Comparison of ENCODE assay signal across 1 cellular context in genomic region chr2:67397143-67397986, GRCh38.
TF ChIP-seq lines count a peak whose summit lies in the region.

ETAA1 (plus strand) TSS chr2:67397333; CDS start chr2:67397449, 116 bp downstream.

TF ChIP-seq in HepG2, 621 proteins besides CTCF, POLR2A, EP300 and RAD21 (continued from another document and continues in another):
- TF ChIP-seq, protein P1, sequence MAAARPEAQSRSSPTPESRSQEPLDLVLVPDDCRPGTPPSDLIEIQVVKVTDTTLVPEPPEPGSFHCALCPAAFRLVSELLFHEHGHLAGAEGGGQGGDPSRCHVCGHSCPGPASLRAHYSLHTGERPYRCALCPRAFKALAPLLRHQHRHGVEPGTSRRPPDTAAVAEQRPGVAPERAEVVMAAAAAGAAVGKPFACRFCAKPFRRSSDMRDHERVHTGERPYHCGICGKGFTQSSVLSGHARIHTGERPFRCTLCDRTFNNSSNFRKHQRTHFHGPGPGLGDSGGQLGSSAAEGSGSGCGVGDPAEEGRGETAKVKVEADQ (CRISPR knock-in tag; IDR thresholded peaks at IDR 0.05; ENCODE audit: borderline replicate concordance), result peak; percentile 88; the same call in 1 of the 2 replicates
- peak; percentile 81 for TF ChIP-seq IRF2 (CRISPR knock-in tag; IDR thresholded peaks at IDR 0.05)
- TF ChIP-seq, protein P2, sequence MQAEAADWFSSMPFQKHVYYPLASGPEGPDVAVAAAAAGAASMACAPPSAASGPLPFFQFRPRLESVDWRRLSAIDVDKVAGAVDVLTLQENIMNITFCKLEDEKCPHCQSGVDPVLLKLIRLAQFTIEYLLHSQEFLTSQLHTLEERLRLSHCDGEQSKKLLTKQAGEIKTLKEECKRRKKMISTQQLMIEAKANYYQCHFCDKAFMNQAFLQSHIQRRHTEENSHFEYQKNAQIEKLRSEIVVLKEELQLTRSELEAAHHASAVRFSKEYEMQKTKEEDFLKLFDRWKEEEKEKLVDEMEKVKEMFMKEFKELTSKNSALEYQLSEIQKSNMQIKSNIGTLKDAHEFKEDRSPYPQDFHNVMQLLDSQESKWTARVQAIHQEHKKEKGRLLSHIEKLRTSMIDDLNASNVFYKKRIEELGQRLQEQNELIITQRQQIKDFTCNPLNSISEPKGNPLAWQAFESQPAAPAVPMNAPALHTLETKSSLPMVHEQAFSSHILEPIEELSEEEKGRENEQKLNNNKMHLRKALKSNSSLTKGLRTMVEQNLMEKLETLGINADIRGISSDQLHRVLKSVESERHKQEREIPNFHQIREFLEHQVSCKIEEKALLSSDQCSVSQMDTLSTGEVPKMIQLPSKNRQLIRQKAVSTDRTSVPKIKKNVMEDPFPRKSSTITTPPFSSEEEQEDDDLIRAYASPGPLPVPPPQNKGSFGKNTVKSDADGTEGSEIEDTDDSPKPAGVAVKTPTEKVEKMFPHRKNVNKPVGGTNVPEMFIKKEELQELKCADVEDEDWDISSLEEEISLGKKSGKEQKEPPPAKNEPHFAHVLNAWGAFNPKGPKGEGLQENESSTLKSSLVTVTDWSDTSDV (CRISPR knock-in tag; IDR thresholded peaks at IDR 0.05), result 0 out of 2 replicates have a peak, but pooled peaks have one; percentile 51
- peak; percentile 95 for TF ChIP-seq POLR2AphosphoS5 (IDR thresholded peaks at IDR 0.05; ENCODE audit: low read depth, low read length)
- no peak for TF ChIP-seq DBP (CRISPR knock-in tag; IDR thresholded peaks at IDR 0.05; ENCODE audit: not compliant biosample characterization)
- TF ChIP-seq SAP130 (CRISPR knock-in tag; IDR thresholded peaks at IDR 0.05; ENCODE audit: low read depth), result peak; percentile 83
- TF ChIP-seq, protein P3, sequence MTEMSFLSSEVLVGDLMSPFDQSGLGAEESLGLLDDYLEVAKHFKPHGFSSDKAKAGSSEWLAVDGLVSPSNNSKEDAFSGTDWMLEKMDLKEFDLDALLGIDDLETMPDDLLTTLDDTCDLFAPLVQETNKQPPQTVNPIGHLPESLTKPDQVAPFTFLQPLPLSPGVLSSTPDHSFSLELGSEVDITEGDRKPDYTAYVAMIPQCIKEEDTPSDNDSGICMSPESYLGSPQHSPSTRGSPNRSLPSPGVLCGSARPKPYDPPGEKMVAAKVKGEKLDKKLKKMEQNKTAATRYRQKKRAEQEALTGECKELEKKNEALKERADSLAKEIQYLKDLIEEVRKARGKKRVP (CRISPR knock-in tag; IDR thresholded peaks at IDR 0.05), result 0 out of 4 replicates have a peak, but pooled peaks of 1 of the 2 experiments have one; percentile 17
- no peak for TF ChIP-seq U2AF2 (IDR thresholded peaks at IDR 0.05; ENCODE audit: low read depth, low read length)
- peak in 1 of 2 experiments; percentile 59; a peak in 1 of 4 replicates for TF ChIP-seq KLF16 (CRISPR knock-in tag; IDR thresholded peaks at IDR 0.05)
- peak; percentile 79 for TF ChIP-seq EED (CRISPR knock-in tag; IDR thresholded peaks at IDR 0.05)
- TF ChIP-seq MED13 (CRISPR knock-in tag; IDR thresholded peaks at IDR 0.05), result peak; percentile 70; the same call in 1 of the 2 replicates
- 0 out of 2 replicates have a peak, but pooled peaks have one; percentile 72 for TF ChIP-seq YEATS2 (CRISPR knock-in tag; IDR thresholded peaks at IDR 0.05; ENCODE audit: borderline replicate concordance)
- TF ChIP-seq, protein P4, sequence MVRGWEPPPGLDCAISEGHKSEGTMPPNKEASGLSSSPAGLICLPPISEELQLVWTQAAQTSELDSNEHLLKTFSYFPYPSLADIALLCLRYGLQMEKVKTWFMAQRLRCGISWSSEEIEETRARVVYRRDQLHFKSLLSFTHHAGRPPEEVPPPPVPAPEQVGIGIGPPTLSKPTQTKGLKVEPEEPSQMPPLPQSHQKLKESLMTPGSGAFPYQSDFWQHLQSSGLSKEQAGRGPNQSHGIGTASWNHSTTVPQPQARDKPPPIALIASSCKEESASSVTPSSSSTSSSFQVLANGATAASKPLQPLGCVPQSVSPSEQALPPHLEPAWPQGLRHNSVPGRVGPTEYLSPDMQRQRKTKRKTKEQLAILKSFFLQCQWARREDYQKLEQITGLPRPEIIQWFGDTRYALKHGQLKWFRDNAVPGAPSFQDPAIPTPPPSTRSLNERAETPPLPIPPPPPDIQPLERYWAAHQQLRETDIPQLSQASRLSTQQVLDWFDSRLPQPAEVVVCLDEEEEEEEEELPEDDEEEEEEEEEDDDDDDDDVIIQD (CRISPR knock-in tag; IDR thresholded peaks at IDR 0.05; ENCODE audit: low read depth), result no peak; the same call in 1 of the 2 replicates
- TF ChIP-seq ZFP36L2 (CRISPR knock-in tag; IDR thresholded peaks at IDR 0.05), result no peak
- TF ChIP-seq ZSCAN25 (CRISPR knock-in tag; IDR thresholded peaks at IDR 0.05), result no peak
- peak; percentile 53; the same call in 1 of the 2 replicates for TF ChIP-seq BORCS8-MEF2B (CRISPR knock-in tag; IDR thresholded peaks at IDR 0.05)
- TF ChIP-seq DPF2 (CRISPR knock-in tag; IDR thresholded peaks at IDR 0.05; ENCODE audit: borderline replicate concordance, low read depth), result 0 out of 2 replicates have a peak, but pooled peaks have one; percentile 19
- TF ChIP-seq, protein P5, sequence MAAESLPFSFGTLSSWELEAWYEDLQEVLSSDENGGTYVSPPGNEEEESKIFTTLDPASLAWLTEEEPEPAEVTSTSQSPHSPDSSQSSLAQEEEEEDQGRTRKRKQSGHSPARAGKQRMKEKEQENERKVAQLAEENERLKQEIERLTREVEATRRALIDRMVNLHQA (CRISPR knock-in tag; IDR thresholded peaks at IDR 0.05), result no peak
- TF ChIP-seq ZC3H4 (CRISPR knock-in tag; IDR thresholded peaks at IDR 0.05; ENCODE audit: borderline replicate concordance), result no peak
- peak; percentile 61 for TF ChIP-seq U2AF1 (optimal IDR thresholded peaks at IDR 0.05; ENCODE audit: low read depth, low read length)
- TF ChIP-seq, protein P6, sequence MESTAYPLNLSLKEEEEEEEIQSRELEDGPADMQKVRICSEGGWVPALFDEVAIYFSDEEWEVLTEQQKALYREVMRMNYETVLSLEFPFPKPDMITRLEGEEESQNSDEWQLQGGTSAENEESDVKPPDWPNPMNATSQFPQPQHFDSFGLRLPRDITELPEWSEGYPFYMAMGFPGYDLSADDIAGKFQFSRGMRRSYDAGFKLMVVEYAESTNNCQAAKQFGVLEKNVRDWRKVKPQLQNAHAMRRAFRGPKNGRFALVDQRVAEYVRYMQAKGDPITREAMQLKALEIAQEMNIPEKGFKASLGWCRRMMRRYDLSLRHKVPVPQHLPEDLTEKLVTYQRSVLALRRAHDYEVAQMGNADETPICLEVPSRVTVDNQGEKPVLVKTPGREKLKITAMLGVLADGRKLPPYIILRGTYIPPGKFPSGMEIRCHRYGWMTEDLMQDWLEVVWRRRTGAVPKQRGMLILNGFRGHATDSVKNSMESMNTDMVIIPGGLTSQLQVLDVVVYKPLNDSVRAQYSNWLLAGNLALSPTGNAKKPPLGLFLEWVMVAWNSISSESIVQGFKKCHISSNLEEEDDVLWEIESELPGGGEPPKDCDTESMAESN (CRISPR knock-in tag; conservative IDR thresholded peaks at IDR 0.05), result peak; percentile 78
- 0 out of 2 replicates have a peak, but pooled peaks have one; percentile 25 for TF ChIP-seq MAF1 (CRISPR knock-in tag; IDR thresholded peaks at IDR 0.05; ENCODE audit: borderline replicate concordance)
- TF ChIP-seq ZNF326 (CRISPR knock-in tag; IDR thresholded peaks at IDR 0.05; ENCODE audit: borderline replicate concordance), result no peak
- peak; percentile 84 for TF ChIP-seq ZSCAN9 (CRISPR knock-in tag; IDR thresholded peaks at IDR 0.05; ENCODE audit: borderline replicate concordance)
- TF ChIP-seq ZBTB26 (CRISPR knock-in tag; IDR thresholded peaks at IDR 0.05; ENCODE audit: borderline replicate concordance), result peak; percentile 92
- no peak for TF ChIP-seq ZNF562 (CRISPR knock-in tag; IDR thresholded peaks at IDR 0.05; ENCODE audit: borderline replicate concordance)
- TF ChIP-seq, protein P7, sequence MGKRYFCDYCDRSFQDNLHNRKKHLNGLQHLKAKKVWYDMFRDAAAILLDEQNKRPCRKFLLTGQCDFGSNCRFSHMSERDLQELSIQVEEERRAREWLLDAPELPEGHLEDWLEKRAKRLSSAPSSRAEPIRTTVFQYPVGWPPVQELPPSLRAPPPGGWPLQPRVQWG (CRISPR knock-in tag; IDR thresholded peaks at IDR 0.05; ENCODE audit: borderline replicate concordance, low read depth), result no peak
- peak; percentile 68; the same call in 1 of the 2 replicates for TF ChIP-seq GMEB1 (CRISPR knock-in tag; IDR thresholded peaks at IDR 0.05; ENCODE audit: borderline replicate concordance)
- TF ChIP-seq, protein P8, sequence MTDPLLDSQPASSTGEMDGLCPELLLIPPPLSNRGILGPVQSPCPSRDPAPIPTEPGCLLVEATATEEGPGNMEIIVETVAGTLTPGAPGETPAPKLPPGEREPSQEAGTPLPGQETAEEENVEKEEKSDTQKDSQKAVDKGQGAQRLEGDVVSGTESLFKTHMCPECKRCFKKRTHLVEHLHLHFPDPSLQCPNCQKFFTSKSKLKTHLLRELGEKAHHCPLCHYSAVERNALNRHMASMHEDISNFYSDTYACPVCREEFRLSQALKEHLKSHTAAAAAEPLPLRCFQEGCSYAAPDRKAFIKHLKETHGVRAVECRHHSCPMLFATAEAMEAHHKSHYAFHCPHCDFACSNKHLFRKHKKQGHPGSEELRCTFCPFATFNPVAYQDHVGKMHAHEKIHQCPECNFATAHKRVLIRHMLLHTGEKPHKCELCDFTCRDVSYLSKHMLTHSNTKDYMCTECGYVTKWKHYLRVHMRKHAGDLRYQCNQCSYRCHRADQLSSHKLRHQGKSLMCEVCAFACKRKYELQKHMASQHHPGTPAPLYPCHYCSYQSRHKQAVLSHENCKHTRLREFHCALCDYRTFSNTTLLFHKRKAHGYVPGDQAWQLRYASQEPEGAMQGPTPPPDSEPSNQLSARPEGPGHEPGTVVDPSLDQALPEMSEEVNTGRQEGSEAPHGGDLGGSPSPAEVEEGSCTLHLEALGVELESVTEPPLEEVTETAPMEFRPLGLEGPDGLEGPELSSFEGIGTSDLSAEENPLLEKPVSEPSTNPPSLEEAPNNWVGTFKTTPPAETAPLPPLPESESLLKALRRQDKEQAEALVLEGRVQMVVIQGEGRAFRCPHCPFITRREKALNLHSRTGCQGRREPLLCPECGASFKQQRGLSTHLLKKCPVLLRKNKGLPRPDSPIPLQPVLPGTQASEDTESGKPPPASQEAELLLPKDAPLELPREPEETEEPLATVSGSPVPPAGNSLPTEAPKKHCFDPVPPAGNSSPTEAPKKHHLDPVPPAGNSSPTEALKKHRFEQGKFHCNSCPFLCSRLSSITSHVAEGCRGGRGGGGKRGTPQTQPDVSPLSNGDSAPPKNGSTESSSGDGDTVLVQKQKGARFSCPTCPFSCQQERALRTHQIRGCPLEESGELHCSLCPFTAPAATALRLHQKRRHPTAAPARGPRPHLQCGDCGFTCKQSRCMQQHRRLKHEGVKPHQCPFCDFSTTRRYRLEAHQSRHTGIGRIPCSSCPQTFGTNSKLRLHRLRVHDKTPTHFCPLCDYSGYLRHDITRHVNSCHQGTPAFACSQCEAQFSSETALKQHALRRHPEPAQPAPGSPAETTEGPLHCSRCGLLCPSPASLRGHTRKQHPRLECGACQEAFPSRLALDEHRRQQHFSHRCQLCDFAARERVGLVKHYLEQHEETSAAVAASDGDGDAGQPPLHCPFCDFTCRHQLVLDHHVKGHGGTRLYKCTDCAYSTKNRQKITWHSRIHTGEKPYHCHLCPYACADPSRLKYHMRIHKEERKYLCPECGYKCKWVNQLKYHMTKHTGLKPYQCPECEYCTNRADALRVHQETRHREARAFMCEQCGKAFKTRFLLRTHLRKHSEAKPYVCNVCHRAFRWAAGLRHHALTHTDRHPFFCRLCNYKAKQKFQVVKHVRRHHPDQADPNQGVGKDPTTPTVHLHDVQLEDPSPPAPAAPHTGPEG (CRISPR knock-in tag; IDR thresholded peaks at IDR 0.05), result no peak
- peak; percentile 86; the same call in 1 of the 2 replicates for TF ChIP-seq ZNF44 (CRISPR knock-in tag; IDR thresholded peaks at IDR 0.05)
- peak; percentile 27; the same call in 1 of the 2 replicates for TF ChIP-seq MXD4 (CRISPR knock-in tag; IDR thresholded peaks at IDR 0.05)
- peak; percentile 60; the same call in 1 of the 2 replicates for TF ChIP-seq YEATS4 (CRISPR knock-in tag; IDR thresholded peaks at IDR 0.05; ENCODE audit: borderline replicate concordance)
- TF ChIP-seq, protein P9, sequence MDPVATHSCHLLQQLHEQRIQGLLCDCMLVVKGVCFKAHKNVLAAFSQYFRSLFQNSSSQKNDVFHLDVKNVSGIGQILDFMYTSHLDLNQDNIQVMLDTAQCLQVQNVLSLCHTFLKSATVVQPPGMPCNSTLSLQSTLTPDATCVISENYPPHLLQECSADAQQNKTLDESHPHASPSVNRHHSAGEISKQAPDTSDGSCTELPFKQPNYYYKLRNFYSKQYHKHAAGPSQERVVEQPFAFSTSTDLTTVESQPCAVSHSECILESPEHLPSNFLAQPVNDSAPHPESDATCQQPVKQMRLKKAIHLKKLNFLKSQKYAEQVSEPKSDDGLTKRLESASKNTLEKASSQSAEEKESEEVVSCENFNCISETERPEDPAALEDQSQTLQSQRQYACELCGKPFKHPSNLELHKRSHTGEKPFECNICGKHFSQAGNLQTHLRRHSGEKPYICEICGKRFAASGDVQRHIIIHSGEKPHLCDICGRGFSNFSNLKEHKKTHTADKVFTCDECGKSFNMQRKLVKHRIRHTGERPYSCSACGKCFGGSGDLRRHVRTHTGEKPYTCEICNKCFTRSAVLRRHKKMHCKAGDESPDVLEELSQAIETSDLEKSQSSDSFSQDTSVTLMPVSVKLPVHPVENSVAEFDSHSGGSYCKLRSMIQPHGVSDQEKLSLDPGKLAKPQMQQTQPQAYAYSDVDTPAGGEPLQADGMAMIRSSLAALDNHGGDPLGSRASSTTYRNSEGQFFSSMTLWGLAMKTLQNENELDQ (CRISPR knock-in tag; IDR thresholded peaks at IDR 0.05; ENCODE audit: borderline replicate concordance), result no peak
- TF ChIP-seq NR2F2 (IDR thresholded peaks at IDR 0.05; ENCODE audit: borderline replicate concordance, low read depth), result peak; percentile 16; the same call in 1 of the 2 replicates
- no peak for TF ChIP-seq TCF7L2 (IDR thresholded peaks at IDR 0.05; ENCODE audit: low read depth, low read length)
